In the genomic region with DNA sequence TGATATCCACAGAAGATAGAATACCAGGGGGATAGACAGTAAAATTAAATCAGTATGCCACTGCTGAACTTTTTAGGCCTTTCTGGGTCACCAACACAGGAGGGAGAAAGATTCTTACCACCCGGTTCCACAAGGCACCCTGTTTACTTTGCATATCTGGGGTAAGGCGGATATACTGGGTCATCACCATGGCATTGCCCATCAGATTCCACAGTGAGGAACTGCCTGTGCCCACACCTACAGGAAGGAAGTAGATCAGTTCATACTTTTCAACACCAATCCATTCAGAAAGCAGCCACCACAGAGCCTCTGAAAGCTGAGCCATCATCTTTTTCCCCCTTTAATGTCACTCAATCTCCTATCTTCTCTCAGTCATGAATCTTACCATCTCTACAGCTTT, we compare ENCODE assay signal across 14 cellular contexts. TPM values are rescaled to one million over a fixed set of nuclear protein-coding genes. Genes with fewer than 3 reads are reported as not detected.
DNase-seq lines count a peak whose midpoint lies in the region; ATAC-seq and TF ChIP-seq lines count a peak whose summit lies in the region.
"Had no signal": no experiment of that assay in that cellular context is flagged by ENCODE, and none has a peak within 500 bp of the region (broad histone marks: within the 10 kb centered on the region; RNA-seq: fewer than 3 reads in every experiment).

No MANE protein-coding gene starts in this region.

- no peak overlapping the region for H3K27ac ChIP-seq in PC-3 (ENCODE audit: low read length)
- H3K27ac ChIP-seq in neural progenitor cell: no peak overlapping the region
- H3K27ac ChIP-seq: SJCRH30 had no signal

- peaks cover 19% of the 10 kb centered on the region for H3K36me3 Mint-ChIP-seq in activated CD4-positive, alpha-beta T cell treated with anti-CD3 and anti-CD28 coated beads, Interleukin-2, amount 10 ng/mL, durations not matched to agents 7 days and 5 days (ENCODE audit: low read depth)
- H3K36me3 Mint-ChIP-seq in neural progenitor cell: peaks cover 20% of the 10 kb centered on the region

- H3K9ac ChIP-seq in PC-3 (ENCODE audit: low read length) (no peak overlapping the region), neural progenitor cell (no peak overlapping the region)

- H3K27me3 ChIP-seq in PC-3 (ENCODE audit: low read length) (no peaks in the 10 kb centered on the region), neural progenitor cell (no peaks in the 10 kb centered on the region)
- H3K27me3 ChIP-seq: SJCRH30 had no signal

- CTCF ChIA-PET in activated CD4-positive, alpha-beta T cell treated with anti-CD3 and anti-CD28 coated beads, Interleukin-2, amount 10 ng/mL, durations not matched to agents 7 days and 5 days (lab: Charles Lee): interaction anchor here (0.9 to 2.8 kb wide), 4 partner anchors 22 to 99 kb away, joined by 3 to 15 read pairs (median 3); partner anchors contain the start of genes CNNM4 and KANSL3
- CTCF ChIA-PET in PC-3 (lab: Charles Lee): no interaction called here

- H2AFZ ChIP-seq in PC-3 (ENCODE audit: low read length) (no peak overlapping the region), neural progenitor cell (replicated peaks) (no peak overlapping the region)

- H3F3A ChIP-seq in PC-3 (ENCODE audit: low read length, unreplicated experiment) (no peaks in the 10 kb centered on the region), neural progenitor cell (ENCODE audit: low read depth) (no peaks in the 10 kb centered on the region)

- H3K4me1 Mint-ChIP-seq in activated CD4-positive, alpha-beta T cell treated with anti-CD3 and anti-CD28 coated beads, Interleukin-2, amount 10 ng/mL, durations not matched to agents 7 days and 5 days: peaks cover 41% of the 10 kb centered on the region
- peaks cover 24% of the 10 kb centered on the region for H3K4me1 Mint-ChIP-seq in neural progenitor cell

- intact Hi-C loops in PC-3 (cut with micrococcal nuclease): no loop called here

- TF ChIP-seq CTCF in PC-3 (conservative IDR thresholded peaks at IDR 0.05; ENCODE audit: low read depth, low read length) (no peak), neural progenitor cell (IDR thresholded peaks at IDR 0.05) (no peak)

- no peaks in the 10 kb centered on the region for H3K9me3 Mint-ChIP-seq in activated CD4-positive, alpha-beta T cell treated with anti-CD3 and anti-CD28 coated beads, Interleukin-2, amount 10 ng/mL, durations not matched to agents 7 days and 5 days
- no peaks in the 10 kb centered on the region for H3K9me3 Mint-ChIP-seq in neural progenitor cell

- POLR2A ChIA-PET in activated CD4-positive, alpha-beta T cell treated with anti-CD3 and anti-CD28 coated beads, Interleukin-2, amount 10 ng/mL, durations not matched to agents 7 days and 5 days (lab: Charles Lee): no interaction called here
- POLR2A ChIA-PET in PC-3 (lab: Charles Lee; ENCODE audit: unreplicated experiment): no interaction called here

- peak overlapping the region; percentile 36 for H3K27ac Mint-ChIP-seq in activated CD4-positive, alpha-beta T cell treated with anti-CD3 and anti-CD28 coated beads, Interleukin-2, amount 10 ng/mL, durations not matched to agents 7 days and 5 days
- H3K27ac Mint-ChIP-seq in neural progenitor cell: no peak overlapping the region

- H3K4me3 Mint-ChIP-seq in activated CD4-positive, alpha-beta T cell treated with anti-CD3 and anti-CD28 coated beads, Interleukin-2, amount 10 ng/mL, durations not matched to agents 7 days and 5 days: peak overlapping the region; percentile 32
- H3K4me3 Mint-ChIP-seq in neural progenitor cell: peak overlapping the region; percentile 73

- H3K79me2 ChIP-seq in PC-3 (ENCODE audit: low read length): peaks cover 27% of the 10 kb centered on the region
- peaks cover 41% of the 10 kb centered on the region for H3K79me2 ChIP-seq in neural progenitor cell (ENCODE audit: low read depth)

- no peaks in the 10 kb centered on the region for H3K27me3 Mint-ChIP-seq in activated CD4-positive, alpha-beta T cell treated with anti-CD3 and anti-CD28 coated beads, Interleukin-2, amount 10 ng/mL, durations not matched to agents 7 days and 5 days
- peaks cover 2% of the 10 kb centered on the region for H3K27me3 Mint-ChIP-seq in neural progenitor cell (ENCODE audit: insufficient read depth, low read depth)

- BruUV-seq in PC-3 (replicated peaks; lab: Mats Ljungman, UMichigan): no TSS peak

- no peaks in the 10 kb centered on the region for H3K9me2 ChIP-seq in PC-3 (replicated peaks; ENCODE audit: low read length)

- no peaks in the 10 kb centered on the region for H4K20me1 ChIP-seq in PC-3 (ENCODE audit: low read length)
- peaks cover 12% of the 10 kb centered on the region for H4K20me1 ChIP-seq in neural progenitor cell (ENCODE audit: low read depth)

- ATAC-seq in PC-3 (no peak), HG02938 (IDR thresholded peaks at IDR 0.05; ENCODE audit: unreplicated experiment) (no peak)

- H3K36me3 ChIP-seq in PC-3 (ENCODE audit: low read depth, low read length) (peaks cover 12% of the 10 kb centered on the region; the same call in 1 of the 2 replicates), neural progenitor cell (peaks cover 4% of the 10 kb centered on the region)

- H3K4me3 ChIP-seq in PC-3 (ENCODE audit: low read length) (peak overlapping the region; percentile 7; the same call in 1 of the 2 replicates), neural progenitor cell (no peak overlapping the region)
- H3K4me3 ChIP-seq: SJCRH30 had no signal

- no peak for DNase-seq in activated CD4-positive, alpha-beta T cell treated with anti-CD3 and anti-CD28 coated beads, Interleukin-2, amount 10 ng/mL, durations not matched to agents 7 days and 5 days
- no peak for DNase-seq in activated CD4-positive, alpha-beta T cell treated with anti-CD3 and anti-CD28 coated beads for 1 hour
- DNase-seq in PC-3 (no peak), dermis microvascular lymphatic vessel endothelial cell (ENCODE audit: low read depth in 2 of 2) (peak; percentile 33 to 53), neural progenitor cell (ENCODE audit: low spot score) (no peak), NCI-H2107 treated with DMSO at 0.1 percent for 48 hours (lab: John Stamatoyannopoulos, UW; ENCODE audit: unreplicated experiment) (no peak), SIG-M5 treated with dmso at 0.1 percent for 504 hours (lab: John Stamatoyannopoulos, UW; ENCODE audit: unreplicated experiment) (no peak)
- DNase-seq: activated CD4-positive, CD25-positive, alpha-beta regulatory T cell; activated effector memory CD4-positive, alpha-beta T cell treated with Interleukin-2 at 50 U/mL for 16 hours; H7; KG1; NCI-H2029 treated with DMSO at 0.1 percent for 48 hours; SJCRH30 had no signal

- H3K4me1 ChIP-seq in PC-3 (ENCODE audit: insufficient read depth, low read length) (peaks cover 17% of the 10 kb centered on the region; the same call in 1 of the 2 replicates), neural progenitor cell (peaks cover 5% of the 10 kb centered on the region)

- H3K4me2 ChIP-seq in PC-3 (ENCODE audit: low read length) (peak overlapping the region; percentile 13; the same call in 1 of the 2 replicates), neural progenitor cell (no peak overlapping the region)

- no peaks in the 10 kb centered on the region for H3K9me3 ChIP-seq in PC-3 (ENCODE audit: low read length)
- no peaks in the 10 kb centered on the region for H3K9me3 ChIP-seq in neural progenitor cell (ENCODE audit: low read depth)
- H3K9me3 ChIP-seq: SJCRH30 had no signal

RNA-seq across cellular contexts. Expression of gene LMAN2L, which starts 2.0 kb away (rescaled TPM):
- total RNA-seq in activated CD4-positive, alpha-beta T cell treated with anti-CD3 and anti-CD28 coated beads, Interleukin-2, amount 10 ng/mL, durations not matched to agents 7 days and 5 days: 1 to 10 TPM; 7.5 to 8.0 TPM
- total RNA-seq in PC-3 (2014; rRNA removed) (27.8 and 31.4 TPM in 2 replicates), dermis microvascular lymphatic vessel endothelial cell (14.8 and 20.6 TPM in 2 replicates), neural progenitor cell (ENCODE audit: low replicate concordance) (25.9 and 39.8 TPM in 2 replicates)

RNA-seq across cellular contexts. Expression of gene CNNM4, which starts 22.9 kb away (rescaled TPM):
- total RNA-seq in activated CD4-positive, alpha-beta T cell treated with anti-CD3 and anti-CD28 coated beads, Interleukin-2, amount 10 ng/mL, durations not matched to agents 7 days and 5 days: 1 to 10 TPM; 8.2 to 8.3 TPM
- total RNA-seq in PC-3 (2014; rRNA removed) (12.5 and 15.1 TPM in 2 replicates), dermis microvascular lymphatic vessel endothelial cell (1.3 and 2.3 TPM in 2 replicates), neural progenitor cell (ENCODE audit: low replicate concordance) (15.5 and 24.4 TPM in 2 replicates)

Comparison
In these comparisons a context has a peak if more than half of its experiments do, and no peak if none do; other contexts are left out.
1. DNase-seq: peak in dermis microvascular lymphatic vessel endothelial cell (2 of 2); none in activated CD4-positive, alpha-beta T cell treated with anti-CD3 and anti-CD28 coated beads, Interleukin-2, amount 10 ng/mL, durations not matched to agents 7 days and 5 days (single experiment), activated CD4-positive, alpha-beta T cell treated with anti-CD3 and anti-CD28 coated beads for 1 hour (single experiment), PC-3 (single experiment), neural progenitor cell (single experiment), NCI-H2107 treated with DMSO at 0.1 percent for 48 hours (single experiment) and SIG-M5 treated with dmso at 0.1 percent for 504 hours (single experiment).